In the genomic region with DNA sequence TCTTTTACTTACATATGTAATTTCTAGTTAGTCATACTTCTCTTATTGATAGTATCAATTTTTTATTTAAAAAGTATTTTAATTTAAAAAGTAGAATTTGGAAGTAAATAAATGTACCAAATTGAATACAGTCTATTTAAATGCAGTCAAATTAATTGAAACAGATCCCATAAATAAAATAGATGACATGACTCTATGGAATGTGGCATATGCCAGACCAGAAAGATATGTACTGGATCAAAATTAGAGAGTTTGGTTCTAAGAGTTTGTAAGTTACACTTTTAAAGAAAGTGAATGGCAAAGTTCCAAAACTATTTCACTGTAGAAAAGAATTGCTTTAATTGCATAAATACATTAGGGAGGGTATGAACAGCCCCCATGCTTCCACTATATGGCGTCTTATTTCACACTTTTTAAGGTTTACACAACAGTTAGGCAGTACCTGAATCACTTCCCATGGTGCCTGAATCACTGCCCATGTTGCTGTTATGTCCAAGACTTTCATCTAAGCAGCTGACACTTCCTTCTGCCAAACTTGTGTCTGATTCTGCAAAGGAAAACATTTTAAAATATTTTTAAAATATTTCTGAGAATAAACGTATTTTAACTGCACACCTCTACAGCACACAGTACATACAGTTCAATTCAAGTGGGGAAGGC, we compare ENCODE assay signal across 25 cellular contexts. TPM values are rescaled to one million over a fixed set of nuclear protein-coding genes. Genes with fewer than 3 reads are reported as not detected.
DNase-seq lines count a peak whose midpoint lies in the region; ATAC-seq, FAIRE-seq and TF ChIP-seq lines count a peak whose summit lies in the region.
"Had no signal": no experiment of that assay in that cellular context is flagged by ENCODE, and none has a peak within 500 bp of the region (broad histone marks: within the 10 kb centered on the region; RNA-seq: fewer than 3 reads in every experiment).

No MANE protein-coding gene starts in this region.

- FAIRE-seq in small intestine (lab: Jason Lieb, UNC): peak; percentile 41
- FAIRE-seq: GM12878 had no signal

- H3K4me3 ChIP-seq in astrocyte of the spinal cord (ENCODE audit: low read depth, low read length) (no peak overlapping the region), fibroblast of pulmonary artery (replicated peaks; ENCODE audit: low read depth, low read length) (no peak overlapping the region), small intestine (ENCODE audit: low read depth in 1 of 2, low read length in 2 of 2) (no peak overlapping the region), BE2C (ENCODE audit: low read depth, low read length) (no peak overlapping the region)
- H3K4me3 ChIP-seq: adrenal gland, dorsolateral prefrontal cortex, GM12878, tibial nerve had no signal

- H3K9me3 ChIP-seq in small intestine (ENCODE audit: control insufficient read depth, low read depth) (no peaks in the 10 kb centered on the region), BE2C (no peaks in the 10 kb centered on the region)
- H3K9me3 ChIP-seq: adrenal gland, tibial nerve had no signal

- intact Hi-C loops in natural killer cell (cut with micrococcal nuclease): no loop called here

- H3K36me3 ChIP-seq in small intestine (ENCODE audit: control insufficient read depth in 2 of 2, insufficient read depth in 2 of 2, low read length in 2 of 2) (peaks cover 1 to 6% of the 10 kb centered on the region in 2 donors), BE2C (no peaks in the 10 kb centered on the region)
- H3K36me3 ChIP-seq: adrenal gland had no signal

- H3K27ac Mint-ChIP-seq in natural killer cell: no peak overlapping the region
- H3K27ac Mint-ChIP-seq: activated CD8-positive, alpha-beta T cell treated with anti-CD3 and anti-CD28 coated beads for 36 hours; CD8-positive, alpha-beta memory T cell; stimulated activated naive CD8-positive, alpha-beta T cell treated with anti-CD3 and anti-CD28 coated beads, Interleukin-15, amount 100 ng/mL, for 72 hours had no signal

- TF ChIP-seq CTCF in astrocyte of the spinal cord (IDR thresholded peaks at IDR 0.05; ENCODE audit: low read depth, low read length) (no peak), fibroblast of pulmonary artery (IDR thresholded peaks at IDR 0.05; ENCODE audit: low read length, missing control alignments) (no peak), BE2C (IDR thresholded peaks at IDR 0.05; ENCODE audit: low read depth, low read length) (no peak), natural killer cell (IDR thresholded peaks at IDR 0.05) (no peak)

- no peak overlapping the region for H3K27ac ChIP-seq in small intestine (ENCODE audit: low read depth in 1 of 2, low read length in 1 of 2)
- H3K27ac ChIP-seq: 22Rv1, adrenal gland, dorsolateral prefrontal cortex, tibial nerve had no signal

- H3K4me3 Mint-ChIP-seq in natural killer cell: no peak overlapping the region
- H3K4me3 Mint-ChIP-seq: activated CD8-positive, alpha-beta T cell treated with anti-CD3 and anti-CD28 coated beads for 36 hours; CD8-positive, alpha-beta memory T cell; stimulated activated naive CD8-positive, alpha-beta T cell treated with anti-CD3 and anti-CD28 coated beads, Interleukin-15, amount 100 ng/mL, for 72 hours had no signal

- no peaks in the 10 kb centered on the region for H3K27me3 Mint-ChIP-seq in natural killer cell (ENCODE audit: low read depth in 2 of 2)
- H3K27me3 Mint-ChIP-seq: activated CD8-positive, alpha-beta T cell treated with anti-CD3 and anti-CD28 coated beads for 36 hours; CD8-positive, alpha-beta memory T cell; stimulated activated naive CD8-positive, alpha-beta T cell treated with anti-CD3 and anti-CD28 coated beads, Interleukin-15, amount 100 ng/mL, for 72 hours had no signal

- ATAC-seq in GM21529 (IDR thresholded peaks at IDR 0.05; ENCODE audit: unreplicated experiment) (no peak), natural killer cell (no peak)
- ATAC-seq: activated CD8-positive, alpha-beta T cell treated with anti-CD3 and anti-CD28 coated beads for 36 hours; GM12878; stimulated activated naive CD8-positive, alpha-beta T cell treated with anti-CD3 and anti-CD28 coated beads, Interleukin-15, amount 100 ng/mL, for 72 hours had no signal

- H3K27me3 ChIP-seq in small intestine (ENCODE audit: control insufficient read depth in 2 of 2, insufficient read depth in 2 of 2, low read length in 2 of 2) (no peaks in the 10 kb centered on the region), BE2C (no peaks in the 10 kb centered on the region)
- H3K27me3 ChIP-seq: adrenal gland, dorsolateral prefrontal cortex, tibial nerve had no signal

- no peaks in the 10 kb centered on the region for H3K36me3 Mint-ChIP-seq in natural killer cell

- no peaks in the 10 kb centered on the region for H3K9me3 Mint-ChIP-seq in natural killer cell
- H3K9me3 Mint-ChIP-seq: activated CD8-positive, alpha-beta T cell treated with anti-CD3 and anti-CD28 coated beads for 36 hours; CD8-positive, alpha-beta memory T cell; stimulated activated naive CD8-positive, alpha-beta T cell treated with anti-CD3 and anti-CD28 coated beads, Interleukin-15, amount 100 ng/mL, for 72 hours had no signal

- in situ Hi-C loops in astrocyte of the spinal cord (cut with HindIII; ENCODE audit: low sequenced_read_pairs): no loop called here

- no peaks in the 10 kb centered on the region for H3K4me1 ChIP-seq in small intestine (ENCODE audit: control insufficient read depth in 2 of 2, insufficient read depth in 1 of 2, low read depth in 1 of 2, low read length in 1 of 2)
- H3K4me1 ChIP-seq in BE2C: no peaks in the 10 kb centered on the region
- H3K4me1 ChIP-seq: tibial nerve had no signal

- 84 to 90% (median 84%) methylated on average over 2 of the region's 2 CpGs for WGBS in small intestine, 3 donors

- DNase-seq in SHP77 treated with DMSO at 0.1 percent for 48 hours (lab: John Stamatoyannopoulos, UW) (peak; percentile 10), SHP77 (lab: John Stamatoyannopoulos, UW) (no peak), astrocyte of the spinal cord (ENCODE audit: low read depth, low spot score) (peak; percentile 27), fibroblast of pulmonary artery (ENCODE audit: low read depth) (peak; percentile 47), small intestine (no peak), BE2C (no peak), natural killer cell (no peak)
- DNase-seq: activated CD8-positive, alpha-beta T cell treated with anti-CD3 and anti-CD28 coated beads for 36 hours; adrenal gland; AML-193; caudate nucleus; CD8-positive, alpha-beta memory T cell; DMS53; dorsolateral prefrontal cortex; erythroblast; kidney glomerular epithelial cell; NCI-H1436; NCI-H2171; NCI-H524 treated with DMSO at 0.1 percent for 48 hours; stimulated activated naive CD8-positive, alpha-beta T cell treated with anti-CD3 and anti-CD28 coated beads, Interleukin-15, amount 100 ng/mL, for 72 hours; T1000 had no signal

- H3K4me1 Mint-ChIP-seq in natural killer cell: no peaks in the 10 kb centered on the region
- H3K4me1 Mint-ChIP-seq: stimulated activated naive CD8-positive, alpha-beta T cell treated with anti-CD3 and anti-CD28 coated beads, Interleukin-15, amount 100 ng/mL, for 72 hours had no signal

RNA-seq across cellular contexts. Expression of gene IFIH1, which starts 25.2 kb away (rescaled TPM):
- polyA plus RNA-seq in small intestine: 10 to 100 TPM; 11.9 to 20.8 (median 19.2) TPM
- not detected for polyA plus RNA-seq in BE2C (2012; ENCODE audit: insufficient read depth, insufficient read length, low read depth)
- total RNA-seq in natural killer cell: 10 to 100 TPM; 36.7 to 57.4 (median 36.9) TPM

RNA-seq across cellular contexts. Expression of gene FAP, which starts 50.0 kb away (rescaled TPM):
- polyA plus RNA-seq in small intestine: under 1 TPM in 1 of 3 donors, not detected in 2; 0.78 TPM
- not detected for polyA plus RNA-seq in BE2C (2012; ENCODE audit: insufficient read depth, insufficient read length, low read depth)
- total RNA-seq in natural killer cell: not detected
- total RNA-seq: activated CD8-positive, alpha-beta T cell treated with anti-CD3 and anti-CD28 coated beads for 36 hours; CD8-positive, alpha-beta memory T cell; GM12878 had no signal
- polyA plus RNA-seq: CD8-positive, alpha-beta memory T cell had no signal

RNA-seq across cellular contexts. Expression of gene GCA, which starts 50.7 kb away (rescaled TPM):
- polyA plus RNA-seq in small intestine: 10 to 100 TPM; 16.1 to 24.3 (median 23.9) TPM
- polyA plus RNA-seq in BE2C (2012; ENCODE audit: insufficient read depth, insufficient read length, low read depth): 8.6 TPM
- total RNA-seq in natural killer cell: 1 to 10 TPM; 5.5 to 9.7 (median 6.6) TPM

Comparison
In these comparisons a context has a peak if more than half of its experiments do, and no peak if none do; other contexts are left out.
1. DNase-seq: peak in SHP77 treated with DMSO at 0.1 percent for 48 hours (single experiment), astrocyte of the spinal cord (single experiment) and fibroblast of pulmonary artery (single experiment); none in SHP77 (0 of 2), small intestine (single experiment), BE2C (single experiment) and natural killer cell (single experiment).